In genomic region chr1:16153999-16154673, GRCh38 we compare ENCODE assay signal across 8 cellular contexts. TPM values are rescaled to one million over a fixed set of nuclear protein-coding genes. Genes with fewer than 3 reads are reported as not detected.
DNase-seq lines count a peak whose midpoint lies in the region; ATAC-seq lines count a peak whose summit lies in the region.

No MANE protein-coding gene starts in this region.

- H3K9me3 Mint-ChIP-seq in activated naive CD8-positive, alpha-beta T cell treated with anti-CD3 and anti-CD28 coated beads, Interleukin-2, amount 10 ng/mL, durations not matched to agents 7 days and 5 days, result no peaks in the 10 kb centered on the region

- H3K27me3 Mint-ChIP-seq in activated naive CD8-positive, alpha-beta T cell treated with anti-CD3 and anti-CD28 coated beads, Interleukin-2, amount 10 ng/mL, durations not matched to agents 7 days and 5 days, result peaks cover 59% of the 10 kb centered on the region

- no peak overlapping the region for H3K9ac ChIP-seq in iPS-15b (ENCODE audit: low read depth, low read length)

- H3K36me3 Mint-ChIP-seq in activated naive CD8-positive, alpha-beta T cell treated with anti-CD3 and anti-CD28 coated beads, Interleukin-2, amount 10 ng/mL, durations not matched to agents 7 days and 5 days, result no peaks in the 10 kb centered on the region

- peak overlapping the region; percentile 73 for H3K4me3 ChIP-seq in HAP-1
- H3K4me3 ChIP-seq in iPS-15b (ENCODE audit: low read depth, low read length), result peak overlapping the region; percentile 70
- H3K4me3 ChIP-seq in skeletal muscle cell (ENCODE audit: low read depth, low read length), result peak overlapping the region; percentile 79

- POLR2A ChIA-PET in activated naive CD8-positive, alpha-beta T cell treated with anti-CD3 and anti-CD28 coated beads, Interleukin-2, amount 10 ng/mL, durations not matched to agents 7 days and 5 days (lab: Charles Lee), result interaction anchor here (0.9 to 1.3 kb wide), 2 partner anchors 9 to 12 kb away, joined by 4 read pairs; no protein-coding TSS in a partner anchor

- DNase-seq in HAP-1 (ENCODE audit: low spot score in 2 of 2) (peak in 1 of 2 experiments; percentile 51), skeletal muscle cell (ENCODE audit: low read depth) (no peak), DMS 273 treated with DMSO at 0.1 percent for 48 hours (lab: John Stamatoyannopoulos, UW) (no peak), SW 1271 (lab: John Stamatoyannopoulos, UW) (no peak)
- no peak for DNase-seq in activated naive CD8-positive, alpha-beta T cell treated with anti-CD3 and anti-CD28 coated beads, Interleukin-2, amount 10 ng/mL, durations not matched to agents 7 days and 5 days
- no peak for DNase-seq in activated CD8-positive, alpha-beta memory T cell treated with anti-CD3 and anti-CD28 coated beads for 24 hours

- H3K9me3 ChIP-seq in HAP-1 (no peaks in the 10 kb centered on the region), iPS-15b (ENCODE audit: control insufficient read depth, insufficient read depth, low read length) (no peaks in the 10 kb centered on the region)

- H3K36me3 ChIP-seq in HAP-1 (replicated peaks) (peaks cover 18% of the 10 kb centered on the region), iPS-15b (ENCODE audit: control insufficient read depth, insufficient read depth, low read length) (peaks cover 15% of the 10 kb centered on the region)

- in situ Hi-C loops in HAP-1 (cut with MboI; ENCODE audit: low sequenced_read_pairs), result no loop called here

- H3K4me3 Mint-ChIP-seq in activated naive CD8-positive, alpha-beta T cell treated with anti-CD3 and anti-CD28 coated beads, Interleukin-2, amount 10 ng/mL, durations not matched to agents 7 days and 5 days, result peak overlapping the region; percentile 49

- H3K4me1 ChIP-seq in HAP-1, result peaks cover 23% of the 10 kb centered on the region
- peaks cover 23% of the 10 kb centered on the region for H3K4me1 ChIP-seq in iPS-15b (ENCODE audit: control insufficient read depth, insufficient read depth, low read length)

- H3K4me1 Mint-ChIP-seq in activated naive CD8-positive, alpha-beta T cell treated with anti-CD3 and anti-CD28 coated beads, Interleukin-2, amount 10 ng/mL, durations not matched to agents 7 days and 5 days, result peaks cover 23% of the 10 kb centered on the region

- H3K27ac Mint-ChIP-seq in activated naive CD8-positive, alpha-beta T cell treated with anti-CD3 and anti-CD28 coated beads, Interleukin-2, amount 10 ng/mL, durations not matched to agents 7 days and 5 days, result no peak overlapping the region

- ATAC-seq in activated naive CD8-positive, alpha-beta T cell treated with anti-CD3 and anti-CD28 coated beads, Interleukin-2, amount 10 ng/mL, durations not matched to agents 7 days and 5 days (ENCODE audit: low read depth), result no peak
- ATAC-seq in HG02588 (IDR thresholded peaks at IDR 0.05; ENCODE audit: unreplicated experiment), result no peak

- H3K27me3 ChIP-seq in HAP-1 (ENCODE audit: low read depth) (no peaks in the 10 kb centered on the region), iPS-15b (ENCODE audit: control insufficient read depth, insufficient read depth, low read length) (peaks cover 16% of the 10 kb centered on the region)

RNA-seq across cellular contexts. Expression of gene EPHA2, which starts 1.7 kb away (rescaled TPM):
- not detected for total RNA-seq in activated naive CD8-positive, alpha-beta T cell treated with anti-CD3 and anti-CD28 coated beads, Interleukin-2, amount 10 ng/mL, durations not matched to agents 7 days and 5 days

RNA-seq across cellular contexts. Expression of gene ARHGEF19, which starts 58.3 kb away (rescaled TPM):
- 10 to 100 TPM in 1 of 2 experiments, 1 to 10 TPM in 1; 7.5 to 10.2 TPM for total RNA-seq in activated naive CD8-positive, alpha-beta T cell treated with anti-CD3 and anti-CD28 coated beads, Interleukin-2, amount 10 ng/mL, durations not matched to agents 7 days and 5 days
